8 cellular contexts compared by ENCODE assay signal in the genomic region with DNA sequence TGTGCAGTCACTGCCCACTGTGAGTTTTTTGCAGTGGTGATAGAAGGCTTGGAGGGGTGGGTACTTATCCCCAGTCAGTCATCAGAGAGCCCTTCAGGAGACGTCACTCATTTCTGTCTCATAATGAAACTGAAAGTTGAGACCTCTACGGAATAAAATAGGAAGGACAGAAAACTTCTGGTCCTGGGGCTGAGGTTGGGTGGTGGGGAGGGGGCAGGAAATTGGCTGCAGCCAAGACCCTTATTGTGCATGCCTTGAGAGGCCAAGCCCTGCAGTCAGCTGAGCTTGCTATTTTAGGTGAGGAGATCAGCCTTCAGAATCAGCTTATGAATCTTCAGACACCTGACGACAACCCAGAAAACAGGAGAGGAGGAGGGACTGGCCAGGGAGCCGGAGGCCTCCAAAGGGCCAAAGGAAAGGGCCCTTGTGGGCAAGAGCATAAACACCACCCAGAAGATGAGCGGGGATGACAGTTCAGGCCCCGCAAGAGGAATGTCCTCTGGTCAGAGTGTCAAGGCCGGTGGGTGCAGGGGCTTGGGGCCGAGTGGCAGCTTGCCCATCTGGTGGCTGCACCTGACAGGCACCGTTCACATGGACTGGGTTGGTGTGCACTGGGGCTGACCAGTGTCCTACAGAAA. TPM values are rescaled to one million over a fixed set of nuclear protein-coding genes. Genes with fewer than 3 reads are reported as not detected.
DNase-seq lines count a peak whose midpoint lies in the region; ATAC-seq, FAIRE-seq and TF ChIP-seq lines count a peak whose summit lies in the region.

No MANE protein-coding gene starts in this region.

- H3K27ac ChIP-seq in Karpas-422 (ENCODE audit: low read length) (no peak overlapping the region), left lung (peak overlapping the region in 1 of 2 donors; percentile 39), colonic mucosa (no peak overlapping the region), body of pancreas (no peak overlapping the region)

- H3K36me3 ChIP-seq in Karpas-422 (ENCODE audit: insufficient read depth, low read length) = no peaks in the 10 kb centered on the region
- no peaks in the 10 kb centered on the region for H3K36me3 ChIP-seq in left lung
- H3K36me3 ChIP-seq in colonic mucosa = no peaks in the 10 kb centered on the region
- H3K36me3 ChIP-seq in body of pancreas (replicated peaks in 1 of 2; ENCODE audit: insufficient read depth in 1 of 2, low read depth in 2 of 2) = no peaks in the 10 kb centered on the region

- H3K9me3 ChIP-seq in Karpas-422 (ENCODE audit: low read length) (no peaks in the 10 kb centered on the region), left lung (no peaks in the 10 kb centered on the region), colonic mucosa (no peaks in the 10 kb centered on the region), body of pancreas (no peaks in the 10 kb centered on the region)

- no peaks in the 10 kb centered on the region for H3K79me2 ChIP-seq in Karpas-422 (ENCODE audit: low read length)

- H3K9ac ChIP-seq in Karpas-422 (ENCODE audit: low read length) = no peak overlapping the region; the same call in 1 of the 2 replicates
- peak overlapping the region in 1 of 2 donors; percentile 19 for H3K9ac ChIP-seq in colonic mucosa (ENCODE audit: low read depth in 2 of 2, low read length in 2 of 2)

- intact Hi-C loops in left lung (cut with DNase I) = no loop called here
- intact Hi-C loops in colonic mucosa (cut with DNase I) = loop anchor here (10.0 kb wide), 1 partner anchor 78 kb away; no protein-coding TSS in a partner anchor
- intact Hi-C loops in body of pancreas (cut with DNase I) = no loop called here

- H3K4me3 ChIP-seq in Karpas-422 (ENCODE audit: low read length) = no peak overlapping the region; the same call in 1 of the 2 replicates
- peak overlapping the region in 1 of 2 donors; percentile 4 for H3K4me3 ChIP-seq in left lung
- H3K4me3 ChIP-seq in colonic mucosa = no peak overlapping the region
- no peak overlapping the region for H3K4me3 ChIP-seq in body of pancreas

- peak; percentile 25; the same call in 1 of the 2 replicates for TF ChIP-seq POLR2A in GM12892 (IDR thresholded peaks at IDR 0.05; ENCODE audit: low read depth, low read length)
- no peak for TF ChIP-seq POLR2A in body of pancreas (IDR thresholded peaks at IDR 0.05)

- ATAC-seq in GM21447 (IDR thresholded peaks at IDR 0.05; ENCODE audit: unreplicated experiment) (peak; percentile 68), left lung (peak; percentile 70), body of pancreas (no peak)

- H3K4me1 ChIP-seq in Karpas-422 (ENCODE audit: low read length) = peaks cover 5% of the 10 kb centered on the region
- peaks cover 0 to 15% of the 10 kb centered on the region in 2 donors for H3K4me1 ChIP-seq in left lung
- no peaks in the 10 kb centered on the region for H3K4me1 ChIP-seq in colonic mucosa
- H3K4me1 ChIP-seq in body of pancreas = no peaks in the 10 kb centered on the region

- FAIRE-seq in GM12892 (lab: Jason Lieb, UNC) = peak; percentile 88

- no peaks in the 10 kb centered on the region for H3K9me2 ChIP-seq in Karpas-422 (replicated peaks; ENCODE audit: insufficient read depth, low read length)

- 61 to 67% methylated on average over 6 to 9 of the region's 9 CpGs for WGBS in body of pancreas, 2 donors

- peak; percentile 70 for DNase-seq in GM12892 (ENCODE audit: insufficient read length)
- no peak for DNase-seq in Karpas-422
- no peak for DNase-seq in left lung
- no peak for DNase-seq in amygdala (lab: John Stamatoyannopoulos, UW)
- DNase-seq in colonic mucosa = no peak
- DNase-seq in activated gamma-delta T cell (lab: John Stamatoyannopoulos, UW) = no peak
- DNase-seq in body of pancreas = no peak

- H4K20me1 ChIP-seq in Karpas-422 (ENCODE audit: insufficient read depth, low read depth, low read length) = no peaks in the 10 kb centered on the region

- peak overlapping the region; percentile 39 for H3K4me2 ChIP-seq in Karpas-422 (ENCODE audit: low read depth, low read length, poor library complexity, severe bottlenecking)

- H2AFZ ChIP-seq in Karpas-422 (ENCODE audit: low read length) = peak overlapping the region; percentile 42; the same call in 1 of the 2 replicates

- H3K27me3 ChIP-seq in Karpas-422 (ENCODE audit: low read length) (no peaks in the 10 kb centered on the region), left lung (peaks cover 0 to 12% of the 10 kb centered on the region in 2 donors), colonic mucosa (no peaks in the 10 kb centered on the region), body of pancreas (no peaks in the 10 kb centered on the region)

- TF ChIP-seq CTCF in left lung (IDR thresholded peaks at IDR 0.05) (no peak), colonic mucosa (IDR thresholded peaks at IDR 0.05) (no peak), body of pancreas (IDR thresholded peaks at IDR 0.05) (no peak)

RNA-seq across cellular contexts. Expression of a gene that starts 17.9 kb away (rescaled TPM):
- polyA plus RNA-seq in GM12892 (2012; ENCODE audit: missing spikeins) = 4.0 TPM
- 38.5 and 43.6 TPM in 2 replicates for total RNA-seq in Karpas-422 (2014; rRNA removed; shearing (Covaris generic); ENCODE audit: low replicate concordance)
- total RNA-seq in left lung (10 to 100 TPM; 34.1 to 46.8 TPM), colonic mucosa (10 to 100 TPM in 1 of 2 donors, 1 to 10 TPM in 1; 7.7 to 20.7 TPM), body of pancreas (1 to 10 TPM; 2.3 to 3.4 TPM)
